In the genomic region with DNA sequence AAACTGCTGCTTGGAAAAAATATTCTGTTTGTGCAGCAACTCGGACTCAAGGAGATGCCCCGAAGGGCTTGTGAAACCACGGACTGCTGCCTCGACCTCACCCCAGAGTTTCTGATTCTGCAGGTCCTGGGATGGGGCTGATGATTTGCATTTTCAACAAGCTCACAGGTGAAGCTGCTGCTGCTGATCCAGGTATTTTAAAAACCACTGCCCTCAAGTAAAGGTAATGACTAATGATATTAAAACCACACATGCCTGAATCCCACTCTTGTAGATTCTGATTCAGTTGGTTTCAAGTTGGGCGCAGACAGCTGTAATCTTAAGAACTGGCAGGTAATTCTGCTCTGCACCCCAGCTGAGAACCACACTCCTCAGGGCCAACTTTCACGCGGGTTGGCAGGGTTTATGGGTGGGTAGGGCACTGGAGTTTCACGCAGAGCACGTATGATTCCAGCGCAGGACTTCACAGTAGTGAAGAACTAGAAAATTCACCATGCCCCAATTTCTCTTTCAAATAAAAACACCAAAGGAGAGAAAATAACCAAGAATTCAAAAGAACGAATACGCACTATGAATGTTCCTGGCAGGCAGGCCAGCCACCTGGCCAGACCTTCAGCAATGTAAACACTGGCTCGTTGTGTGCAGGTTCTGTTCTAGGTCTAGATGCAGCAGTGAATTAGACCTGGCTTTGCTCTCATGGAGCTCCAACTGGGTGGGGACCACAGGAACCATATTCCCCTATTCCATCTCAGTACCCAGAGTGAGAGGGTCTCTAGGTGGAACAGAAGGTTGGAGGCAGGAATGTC, we compare ENCODE assay signal across 1 cellular context.
TF ChIP-seq lines count a peak whose summit lies in the region.

No MANE protein-coding gene starts in this region.

TF ChIP-seq in K562, 482 proteins besides CTCF, POLR2A, EP300 and RAD21 (continued from another document):
- TF ChIP-seq, protein P1, sequence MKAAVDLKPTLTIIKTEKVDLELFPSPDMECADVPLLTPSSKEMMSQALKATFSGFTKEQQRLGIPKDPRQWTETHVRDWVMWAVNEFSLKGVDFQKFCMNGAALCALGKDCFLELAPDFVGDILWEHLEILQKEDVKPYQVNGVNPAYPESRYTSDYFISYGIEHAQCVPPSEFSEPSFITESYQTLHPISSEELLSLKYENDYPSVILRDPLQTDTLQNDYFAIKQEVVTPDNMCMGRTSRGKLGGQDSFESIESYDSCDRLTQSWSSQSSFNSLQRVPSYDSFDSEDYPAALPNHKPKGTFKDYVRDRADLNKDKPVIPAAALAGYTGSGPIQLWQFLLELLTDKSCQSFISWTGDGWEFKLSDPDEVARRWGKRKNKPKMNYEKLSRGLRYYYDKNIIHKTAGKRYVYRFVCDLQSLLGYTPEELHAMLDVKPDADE (conservative IDR thresholded peaks at IDR 0.05; ENCODE audit: control insufficient read depth, low read depth, low read length), result no peak
- TF ChIP-seq PURB (CRISPR knock-in tag; IDR thresholded peaks at IDR 0.05; ENCODE audit: low read depth) (no peak), TGIF2 (CRISPR knock-in tag; IDR thresholded peaks at IDR 0.05) (no peak), PHF20 (IDR thresholded peaks at IDR 0.05; ENCODE audit: partially characterized antibody) (no peak), ZNF140 (CRISPR knock-in tag; IDR thresholded peaks at IDR 0.05) (no peak), SIN3B (IDR thresholded peaks at IDR 0.05; ENCODE audit: low read depth) (no peak), WHSC1 (IDR thresholded peaks at IDR 0.05; ENCODE audit: low read length) (no peak), FOXK1 (CRISPR knock-in tag; IDR thresholded peaks at IDR 0.05; ENCODE audit: borderline replicate concordance) (no peak), CEBPZ (IDR thresholded peaks at IDR 0.05; ENCODE audit: borderline replicate concordance, low read depth, low read length) (no peak), RFX1 (IDR thresholded peaks at IDR 0.05) (no peak), HDGF (IDR thresholded peaks at IDR 0.05) (no peak), ZNF311 (CRISPR knock-in tag; IDR thresholded peaks at IDR 0.05) (no peak)
- TF ChIP-seq, protein P2, sequence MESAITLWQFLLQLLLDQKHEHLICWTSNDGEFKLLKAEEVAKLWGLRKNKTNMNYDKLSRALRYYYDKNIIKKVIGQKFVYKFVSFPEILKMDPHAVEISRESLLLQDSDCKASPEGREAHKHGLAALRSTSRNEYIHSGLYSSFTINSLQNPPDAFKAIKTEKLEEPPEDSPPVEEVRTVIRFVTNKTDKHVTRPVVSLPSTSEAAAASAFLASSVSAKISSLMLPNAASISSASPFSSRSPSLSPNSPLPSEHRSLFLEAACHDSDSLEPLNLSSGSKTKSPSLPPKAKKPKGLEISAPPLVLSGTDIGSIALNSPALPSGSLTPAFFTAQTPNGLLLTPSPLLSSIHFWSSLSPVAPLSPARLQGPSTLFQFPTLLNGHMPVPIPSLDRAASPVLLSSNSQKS (CRISPR knock-in tag; IDR thresholded peaks at IDR 0.05), result no peak
- TF ChIP-seq, protein P3, sequence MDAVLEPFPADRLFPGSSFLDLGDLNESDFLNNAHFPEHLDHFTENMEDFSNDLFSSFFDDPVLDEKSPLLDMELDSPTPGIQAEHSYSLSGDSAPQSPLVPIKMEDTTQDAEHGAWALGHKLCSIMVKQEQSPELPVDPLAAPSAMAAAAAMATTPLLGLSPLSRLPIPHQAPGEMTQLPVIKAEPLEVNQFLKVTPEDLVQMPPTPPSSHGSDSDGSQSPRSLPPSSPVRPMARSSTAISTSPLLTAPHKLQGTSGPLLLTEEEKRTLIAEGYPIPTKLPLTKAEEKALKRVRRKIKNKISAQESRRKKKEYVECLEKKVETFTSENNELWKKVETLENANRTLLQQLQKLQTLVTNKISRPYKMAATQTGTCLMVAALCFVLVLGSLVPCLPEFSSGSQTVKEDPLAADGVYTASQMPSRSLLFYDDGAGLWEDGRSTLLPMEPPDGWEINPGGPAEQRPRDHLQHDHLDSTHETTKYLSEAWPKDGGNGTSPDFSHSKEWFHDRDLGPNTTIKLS (IDR thresholded peaks at IDR 0.05; ENCODE audit: borderline replicate concordance, low read depth), result no peak
- TF ChIP-seq, protein P4, sequence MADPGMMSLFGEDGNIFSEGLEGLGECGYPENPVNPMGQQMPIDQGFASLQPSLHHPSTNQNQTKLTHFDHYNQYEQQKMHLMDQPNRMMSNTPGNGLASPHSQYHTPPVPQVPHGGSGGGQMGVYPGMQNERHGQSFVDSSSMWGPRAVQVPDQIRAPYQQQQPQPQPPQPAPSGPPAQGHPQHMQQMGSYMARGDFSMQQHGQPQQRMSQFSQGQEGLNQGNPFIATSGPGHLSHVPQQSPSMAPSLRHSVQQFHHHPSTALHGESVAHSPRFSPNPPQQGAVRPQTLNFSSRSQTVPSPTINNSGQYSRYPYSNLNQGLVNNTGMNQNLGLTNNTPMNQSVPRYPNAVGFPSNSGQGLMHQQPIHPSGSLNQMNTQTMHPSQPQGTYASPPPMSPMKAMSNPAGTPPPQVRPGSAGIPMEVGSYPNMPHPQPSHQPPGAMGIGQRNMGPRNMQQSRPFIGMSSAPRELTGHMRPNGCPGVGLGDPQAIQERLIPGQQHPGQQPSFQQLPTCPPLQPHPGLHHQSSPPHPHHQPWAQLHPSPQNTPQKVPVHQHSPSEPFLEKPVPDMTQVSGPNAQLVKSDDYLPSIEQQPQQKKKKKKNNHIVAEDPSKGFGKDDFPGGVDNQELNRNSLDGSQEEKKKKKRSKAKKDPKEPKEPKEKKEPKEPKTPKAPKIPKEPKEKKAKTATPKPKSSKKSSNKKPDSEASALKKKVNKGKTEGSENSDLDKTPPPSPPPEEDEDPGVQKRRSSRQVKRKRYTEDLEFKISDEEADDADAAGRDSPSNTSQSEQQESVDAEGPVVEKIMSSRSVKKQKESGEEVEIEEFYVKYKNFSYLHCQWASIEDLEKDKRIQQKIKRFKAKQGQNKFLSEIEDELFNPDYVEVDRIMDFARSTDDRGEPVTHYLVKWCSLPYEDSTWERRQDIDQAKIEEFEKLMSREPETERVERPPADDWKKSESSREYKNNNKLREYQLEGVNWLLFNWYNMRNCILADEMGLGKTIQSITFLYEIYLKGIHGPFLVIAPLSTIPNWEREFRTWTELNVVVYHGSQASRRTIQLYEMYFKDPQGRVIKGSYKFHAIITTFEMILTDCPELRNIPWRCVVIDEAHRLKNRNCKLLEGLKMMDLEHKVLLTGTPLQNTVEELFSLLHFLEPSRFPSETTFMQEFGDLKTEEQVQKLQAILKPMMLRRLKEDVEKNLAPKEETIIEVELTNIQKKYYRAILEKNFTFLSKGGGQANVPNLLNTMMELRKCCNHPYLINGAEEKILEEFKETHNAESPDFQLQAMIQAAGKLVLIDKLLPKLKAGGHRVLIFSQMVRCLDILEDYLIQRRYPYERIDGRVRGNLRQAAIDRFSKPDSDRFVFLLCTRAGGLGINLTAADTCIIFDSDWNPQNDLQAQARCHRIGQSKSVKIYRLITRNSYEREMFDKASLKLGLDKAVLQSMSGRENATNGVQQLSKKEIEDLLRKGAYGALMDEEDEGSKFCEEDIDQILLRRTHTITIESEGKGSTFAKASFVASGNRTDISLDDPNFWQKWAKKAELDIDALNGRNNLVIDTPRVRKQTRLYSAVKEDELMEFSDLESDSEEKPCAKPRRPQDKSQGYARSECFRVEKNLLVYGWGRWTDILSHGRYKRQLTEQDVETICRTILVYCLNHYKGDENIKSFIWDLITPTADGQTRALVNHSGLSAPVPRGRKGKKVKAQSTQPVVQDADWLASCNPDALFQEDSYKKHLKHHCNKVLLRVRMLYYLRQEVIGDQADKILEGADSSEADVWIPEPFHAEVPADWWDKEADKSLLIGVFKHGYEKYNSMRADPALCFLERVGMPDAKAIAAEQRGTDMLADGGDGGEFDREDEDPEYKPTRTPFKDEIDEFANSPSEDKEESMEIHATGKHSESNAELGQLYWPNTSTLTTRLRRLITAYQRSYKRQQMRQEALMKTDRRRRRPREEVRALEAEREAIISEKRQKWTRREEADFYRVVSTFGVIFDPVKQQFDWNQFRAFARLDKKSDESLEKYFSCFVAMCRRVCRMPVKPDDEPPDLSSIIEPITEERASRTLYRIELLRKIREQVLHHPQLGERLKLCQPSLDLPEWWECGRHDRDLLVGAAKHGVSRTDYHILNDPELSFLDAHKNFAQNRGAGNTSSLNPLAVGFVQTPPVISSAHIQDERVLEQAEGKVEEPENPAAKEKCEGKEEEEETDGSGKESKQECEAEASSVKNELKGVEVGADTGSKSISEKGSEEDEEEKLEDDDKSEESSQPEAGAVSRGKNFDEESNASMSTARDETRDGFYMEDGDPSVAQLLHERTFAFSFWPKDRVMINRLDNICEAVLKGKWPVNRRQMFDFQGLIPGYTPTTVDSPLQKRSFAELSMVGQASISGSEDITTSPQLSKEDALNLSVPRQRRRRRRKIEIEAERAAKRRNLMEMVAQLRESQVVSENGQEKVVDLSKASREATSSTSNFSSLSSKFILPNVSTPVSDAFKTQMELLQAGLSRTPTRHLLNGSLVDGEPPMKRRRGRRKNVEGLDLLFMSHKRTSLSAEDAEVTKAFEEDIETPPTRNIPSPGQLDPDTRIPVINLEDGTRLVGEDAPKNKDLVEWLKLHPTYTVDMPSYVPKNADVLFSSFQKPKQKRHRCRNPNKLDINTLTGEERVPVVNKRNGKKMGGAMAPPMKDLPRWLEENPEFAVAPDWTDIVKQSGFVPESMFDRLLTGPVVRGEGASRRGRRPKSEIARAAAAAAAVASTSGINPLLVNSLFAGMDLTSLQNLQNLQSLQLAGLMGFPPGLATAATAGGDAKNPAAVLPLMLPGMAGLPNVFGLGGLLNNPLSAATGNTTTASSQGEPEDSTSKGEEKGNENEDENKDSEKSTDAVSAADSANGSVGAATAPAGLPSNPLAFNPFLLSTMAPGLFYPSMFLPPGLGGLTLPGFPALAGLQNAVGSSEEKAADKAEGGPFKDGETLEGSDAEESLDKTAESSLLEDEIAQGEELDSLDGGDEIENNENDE (IDR thresholded peaks at IDR 0.05; ENCODE audit: low read depth, low read length), result no peak
